ENCODE assay signal across 13 cellular contexts in the genomic region with DNA sequence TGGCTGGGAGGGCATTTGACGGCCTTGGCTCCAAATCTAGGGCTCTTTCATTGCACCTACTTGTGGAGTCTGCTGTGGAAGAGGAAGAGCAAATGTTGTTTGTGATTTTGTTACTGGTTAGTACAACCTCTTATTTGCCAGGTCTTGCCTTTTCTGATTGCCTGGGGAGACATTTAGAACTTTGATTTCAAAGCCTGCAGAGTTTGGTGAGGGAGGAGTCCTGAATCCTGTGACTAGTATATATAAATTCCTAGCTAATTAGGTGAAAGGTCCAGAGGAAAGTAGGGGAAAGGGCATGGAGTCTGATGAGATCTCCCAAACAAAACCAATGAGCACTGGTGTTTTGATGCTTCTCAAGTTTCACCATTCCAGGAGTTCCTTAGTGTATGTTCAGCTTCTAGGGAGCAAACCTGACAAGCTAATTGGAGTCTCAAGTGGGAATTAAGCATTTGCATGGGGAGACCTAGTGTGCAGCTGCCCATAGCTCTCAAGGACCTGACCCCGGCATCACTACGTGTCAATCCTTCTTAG. TPM values are rescaled to one million over a fixed set of nuclear protein-coding genes. Genes with fewer than 3 reads are reported as not detected.
A peak's percentile ranks its signal among the peaks of the same experiment; 100 is the strongest.
DNase-seq lines count a peak whose midpoint lies in the region; ATAC-seq and TF ChIP-seq lines count a peak whose summit lies in the region.
"Had no signal": no experiment of that assay in that cellular context is flagged by ENCODE, and none has a peak within 500 bp of the region (broad histone marks: within the 10 kb centered on the region; RNA-seq: fewer than 3 reads in every experiment).

No MANE protein-coding gene starts in this region.

- H3K36me3 Mint-ChIP-seq in Calu3 (ENCODE audit: insufficient read depth, unreplicated experiment) = no peaks in the 10 kb centered on the region
- H3K36me3 Mint-ChIP-seq in endodermal cell (ENCODE audit: low read depth) = no peaks in the 10 kb centered on the region
- H3K36me3 Mint-ChIP-seq: activated naive CD4-positive, alpha-beta T cell treated with anti-CD3 and anti-CD28 coated beads, Interleukin-2, amount 50 U/mL, for 24 hours had no signal

- intact Hi-C loops in Calu3 (cut with micrococcal nuclease; ENCODE audit: unreplicated experiment) = no loop called here

- H3K27me3 Mint-ChIP-seq in Calu3 (ENCODE audit: unreplicated experiment) = no peaks in the 10 kb centered on the region
- H3K27me3 Mint-ChIP-seq in endodermal cell (ENCODE audit: insufficient read depth) = no peaks in the 10 kb centered on the region

- H3K27me3 ChIP-seq in endodermal cell (ENCODE audit: control insufficient read depth, insufficient read depth, low read length, poor library complexity, severe bottlenecking) = no peaks in the 10 kb centered on the region
- H3K27me3 ChIP-seq in Peyer's patch = no peaks in the 10 kb centered on the region

- H3K27ac Mint-ChIP-seq in Calu3 (ENCODE audit: unreplicated experiment) (peak overlapping the region; percentile 42), endodermal cell (peak overlapping the region; percentile 71)
- H3K27ac Mint-ChIP-seq: activated naive CD4-positive, alpha-beta T cell treated with anti-CD3 and anti-CD28 coated beads, Interleukin-2, amount 50 U/mL, for 24 hours had no signal

- H3K27ac ChIP-seq in endodermal cell (ENCODE audit: low read depth, low read length) (no peak overlapping the region), mesodermal cell (ENCODE audit: low read depth, low read length, severe bottlenecking) (peak overlapping the region; percentile 79), Peyer's patch (peak overlapping the region in 1 of 4 donors; percentile 88)
- H3K27ac ChIP-seq: epithelial cell of prostate, thoracic aorta had no signal

- no peaks in the 10 kb centered on the region for H3K9me3 ChIP-seq in endodermal cell (ENCODE audit: control insufficient read depth, low read length)
- H3K9me3 ChIP-seq in mesodermal cell (ENCODE audit: control insufficient read depth, low read length) = no peaks in the 10 kb centered on the region
- no peaks in the 10 kb centered on the region for H3K9me3 ChIP-seq in Peyer's patch
- H3K9me3 ChIP-seq: thoracic aorta had no signal

- no peaks in the 10 kb centered on the region for H3K9me3 Mint-ChIP-seq in Calu3 (ENCODE audit: low read depth, unreplicated experiment)
- H3K9me3 Mint-ChIP-seq in endodermal cell = no peaks in the 10 kb centered on the region
- H3K9me3 Mint-ChIP-seq: activated naive CD4-positive, alpha-beta T cell treated with anti-CD3 and anti-CD28 coated beads, Interleukin-2, amount 50 U/mL, for 24 hours had no signal

- peak overlapping the region; percentile 0 for H3K4me3 ChIP-seq in endodermal cell (ENCODE audit: low read length)
- no peak overlapping the region for H3K4me3 ChIP-seq in mesodermal cell (ENCODE audit: extremely low read depth, insufficient read depth, low read length, poor library complexity, severe bottlenecking)
- H3K4me3 ChIP-seq in Peyer's patch = no peak overlapping the region
- H3K4me3 ChIP-seq: thoracic aorta had no signal

- no peaks in the 10 kb centered on the region for H3K36me3 ChIP-seq in endodermal cell (ENCODE audit: control insufficient read depth, insufficient read depth, low read length)
- no peaks in the 10 kb centered on the region for H3K36me3 ChIP-seq in mesodermal cell (ENCODE audit: control insufficient read depth, insufficient read depth, low read length)
- no peaks in the 10 kb centered on the region for H3K36me3 ChIP-seq in Peyer's patch
- H3K36me3 ChIP-seq: thoracic aorta had no signal

- H3K4me1 ChIP-seq in endodermal cell (ENCODE audit: control insufficient read depth, insufficient read depth, low read length) (peaks cover 18% of the 10 kb centered on the region), mesodermal cell (ENCODE audit: control insufficient read depth, insufficient read depth, low read length, poor library complexity, severe bottlenecking) (peaks cover 13% of the 10 kb centered on the region), Peyer's patch (peaks cover 0 to 16% (median 6%) of the 10 kb centered on the region in 4 donors)

- WGBS in endodermal cell (ENCODE audit: insufficient coverage in 1 of 2, insufficient read length in 1 of 2), 2 experiments = 46 to 57% methylated on average over 3 of the region's 3 CpGs
- WGBS in mesodermal cell (ENCODE audit: insufficient coverage in 2 of 2), 2 experiments = 65 to 66% methylated on average over 3 of the region's 3 CpGs

- TF ChIP-seq CTCF in Calu3 (IDR thresholded peaks at IDR 0.05; ENCODE audit: unreplicated experiment) = no peak
- no peak for TF ChIP-seq CTCF in endodermal cell (conservative IDR thresholded peaks at IDR 0.05)
- no peak for TF ChIP-seq CTCF in Peyer's patch (IDR thresholded peaks at IDR 0.05)

- H3K4me3 Mint-ChIP-seq in Calu3 (ENCODE audit: low read depth, unreplicated experiment) = no peak overlapping the region
- H3K4me3 Mint-ChIP-seq in endodermal cell = no peak overlapping the region
- H3K4me3 Mint-ChIP-seq: activated naive CD4-positive, alpha-beta T cell treated with anti-CD3 and anti-CD28 coated beads, Interleukin-2, amount 50 U/mL, for 24 hours had no signal

- H3K9ac ChIP-seq in endodermal cell (ENCODE audit: extremely low read depth, low read length, poor library complexity, severe bottlenecking) = no peak overlapping the region

- no peak for ATAC-seq in GM18909 (IDR thresholded peaks at IDR 0.05; ENCODE audit: poor library complexity, unreplicated experiment)
- ATAC-seq: HCT116 had no signal

- TF ChIP-seq POLR2A in Peyer's patch (IDR thresholded peaks at IDR 0.05) = peak in 1 of 2 donors; percentile 40

- DNase-seq in Calu3 (no peak), NCI-H1417 treated with DMSO at 0.1 percent for 48 hours (lab: John Stamatoyannopoulos, UW) (peak; percentile 11), endodermal cell (peak; percentile 48), NCI-H774 (lab: John Stamatoyannopoulos, UW) (no peak), Peyer's patch (no peak)
- no peak for DNase-seq in activated CD4-positive, alpha-beta T cell treated with anti-CD3 and anti-CD28 coated beads, Interleukin-2, amount 50 U/mL, for 48 hours

- H3K4me1 Mint-ChIP-seq in Calu3 (ENCODE audit: low read depth, unreplicated experiment) (peaks cover 23% of the 10 kb centered on the region), endodermal cell (peaks cover 33% of the 10 kb centered on the region)
- H3K4me1 Mint-ChIP-seq: activated naive CD4-positive, alpha-beta T cell treated with anti-CD3 and anti-CD28 coated beads, Interleukin-2, amount 50 U/mL, for 24 hours had no signal

- CTCF ChIA-PET in Calu3 (lab: Charles Lee) = no interaction called here

- BruUV-seq in Calu3 (replicated peaks; lab: Mats Ljungman, UMichigan) = no TSS peak

RNA-seq across cellular contexts. Expression of gene HMGCS2, which starts 5.1 kb away (rescaled TPM):
- total RNA-seq in Calu3 (2022) = not detected in 2 replicates
- not detected for total RNA-seq in endodermal cell
- 0.64 TPM for polyA plus RNA-seq in endodermal cell (2013, experiment 1 of 2)
- polyA plus RNA-seq in endodermal cell (2013, experiment 2 of 2) = 0.91 TPM
- polyA plus RNA-seq in mesodermal cell (2013, experiment 1 of 2) = not detected
- polyA plus RNA-seq in mesodermal cell (2013, experiment 2 of 2) = 0.40 TPM
- 1,000 to 10,000 TPM in 1 of 4 donors, 100 to 1,000 TPM in 1, 10 to 100 TPM in 2; 10.9 to 1,165 (median 71.0) TPM for total RNA-seq in Peyer's patch
- total RNA-seq: mononuclear cell had no signal

RNA-seq across cellular contexts. Expression of gene REG4, which starts 37.5 kb away (rescaled TPM):
- total RNA-seq in Calu3 (2022) (not detected in 2 replicates), endodermal cell (not detected), Peyer's patch (100 to 1,000 TPM in 3 of 4 donors, 10 to 100 TPM in 1; 27.2 to 559 (median 132) TPM)
- polyA plus RNA-seq in endodermal cell (2013, experiment 1 of 2) = not detected
- polyA plus RNA-seq in endodermal cell (2013, experiment 2 of 2) = not detected
- not detected for polyA plus RNA-seq in mesodermal cell (2013, experiment 1 of 2)
- polyA plus RNA-seq in mesodermal cell (2013, experiment 2 of 2) = not detected

Comparison
In these comparisons a context has a peak if more than half of its experiments do, and no peak if none do; other contexts are left out.
1. DNase-seq: peak in NCI-H1417 treated with DMSO at 0.1 percent for 48 hours (single experiment) and endodermal cell (single experiment); none in Calu3 (single experiment), activated CD4-positive, alpha-beta T cell treated with anti-CD3 and anti-CD28 coated beads, Interleukin-2, amount 50 U/mL, for 48 hours (0 of 2), NCI-H774 (single experiment) and Peyer's patch (0 of 3).
2. RNA of gene REG4, which starts 37.5 kb away (total RNA-seq): 27.2 to 559 TPM in Peyer's patch; not detected in Calu3 and not detected in endodermal cell; every median in the first group is over 10 times any median in the second.